In genomic region chr3:10468611-10469354, GRCh38 we compare ENCODE assay signal across 29 cellular contexts. TPM values are rescaled to one million over a fixed set of nuclear protein-coding genes. Genes with fewer than 3 reads are reported as not detected.
DNase-seq lines count a peak whose midpoint lies in the region; ATAC-seq and TF ChIP-seq lines count a peak whose summit lies in the region.
"Had no signal": no experiment of that assay in that cellular context is flagged by ENCODE, and none has a peak within 500 bp of the region (broad histone marks: within the 10 kb centered on the region; RNA-seq: fewer than 3 reads in every experiment).

No MANE protein-coding gene starts in this region.

- peak overlapping the region; percentile 66 to 83 (median 70) for H3K9ac ChIP-seq in skeletal muscle tissue (ENCODE audit: low read depth in 1 of 3, low read length in 3 of 3)

- H3K4me1 Mint-ChIP-seq in CD4-positive, alpha-beta T cell (ENCODE audit: low read depth), result peaks cover 4% of the 10 kb centered on the region

- H3K9me3 ChIP-seq in skeletal muscle tissue (ENCODE audit: control insufficient read depth in 3 of 3, low read length in 3 of 3), result no peaks in the 10 kb centered on the region
- H3K9me3 ChIP-seq in CD4-positive, alpha-beta T cell (ENCODE audit: control insufficient read depth, low read length), result no peaks in the 10 kb centered on the region
- H3K9me3 ChIP-seq: esophagus muscularis mucosa, heart left ventricle, transverse colon had no signal

- H3K27ac ChIP-seq in skeletal muscle tissue (ENCODE audit: low read depth, low read length), result peak overlapping the region; percentile 93
- no peak overlapping the region for H3K27ac ChIP-seq in CD4-positive, alpha-beta T cell (ENCODE audit: low read depth, low read length)
- H3K27ac ChIP-seq: esophagus muscularis mucosa, heart left ventricle, transverse colon had no signal

- ATAC-seq in CD4-positive, alpha-beta T cell (ENCODE audit: poor library complexity), result no peak
- no peak for ATAC-seq in left cardiac atrium
- ATAC-seq: activated naive CD8-positive, alpha-beta T cell treated with anti-CD3 and anti-CD28 coated beads, Interleukin-2, amount 50 U/mL, for 24 hours; activated T-cell treated with anti-CD3 and anti-CD28 coated beads, Interleukin-2, amount 50 U/mL, for 72 hours; CD8-positive, alpha-beta T cell; GM12878; sciatic nerve had no signal

- H3K4me3 Mint-ChIP-seq in CD4-positive, alpha-beta T cell, result no peak overlapping the region
- H3K4me3 Mint-ChIP-seq: activated CD4-positive, alpha-beta memory T cell treated with anti-CD3 and anti-CD28 coated beads for 36 hours; activated naive CD8-positive, alpha-beta T cell treated with anti-CD3 and anti-CD28 coated beads, Interleukin-2, amount 50 U/mL, for 24 hours; activated T-cell treated with anti-CD3 and anti-CD28 coated beads, Interleukin-2, amount 50 U/mL, for 72 hours; CD8-positive, alpha-beta T cell; dendritic cell treated with granulocyte-macrophage colony-stimulating factor and Interleukin-4, amounts not matched to agents 40 ng/mL and 50 ng/mL, for 4 days had no signal

- CTCF ChIA-PET in CD4-positive, alpha-beta T cell (lab: Charles Lee), result no interaction called here

- H3K9me3 Mint-ChIP-seq in CD4-positive, alpha-beta T cell, result no peaks in the 10 kb centered on the region
- H3K9me3 Mint-ChIP-seq: activated CD4-positive, alpha-beta memory T cell treated with anti-CD3 and anti-CD28 coated beads for 36 hours; activated naive CD8-positive, alpha-beta T cell treated with anti-CD3 and anti-CD28 coated beads, Interleukin-2, amount 50 U/mL, for 24 hours; activated T-cell treated with anti-CD3 and anti-CD28 coated beads, Interleukin-2, amount 50 U/mL, for 72 hours; CD8-positive, alpha-beta T cell; dendritic cell treated with granulocyte-macrophage colony-stimulating factor and Interleukin-4, amounts not matched to agents 40 ng/mL and 50 ng/mL, for 4 days had no signal

- intact Hi-C loops in CD4-positive, alpha-beta T cell (cut with DNase I, micrococcal nuclease), result no loop called here
- intact Hi-C loops in left cardiac atrium (cut with DNase I), result no loop called here

- no peaks in the 10 kb centered on the region for H3K36me3 Mint-ChIP-seq in CD4-positive, alpha-beta T cell (ENCODE audit: low read depth)
- H3K36me3 Mint-ChIP-seq: activated CD4-positive, alpha-beta memory T cell treated with anti-CD3 and anti-CD28 coated beads for 36 hours; CD8-positive, alpha-beta T cell had no signal

- DNase-seq in NCI-H2029 (lab: John Stamatoyannopoulos, UW), result peak; percentile 36
- no peak for DNase-seq in NCI-H2029 treated with DMSO at 0.1 percent for 48 hours (lab: John Stamatoyannopoulos, UW)
- DNase-seq in NCI-H1694 treated with DMSO at 0.1 percent for 48 hours (lab: John Stamatoyannopoulos, UW), result peak; percentile 47
- DNase-seq in cerebellum (ENCODE audit: low spot score), result peak; percentile 92
- DNase-seq in NCI-H345 (lab: John Stamatoyannopoulos, UW), result no peak
- DNase-seq in CD4-positive, alpha-beta T cell, result no peak
- no peak for DNase-seq in left cardiac atrium
- DNase-seq: activated CD4-positive, alpha-beta memory T cell treated with anti-CD3 and anti-CD28 coated beads for 36 hours; activated CD4-positive, alpha-beta T cell treated with anti-CD3 and anti-CD28 coated beads for 1 hour; activated naive CD4-positive, alpha-beta T cell; activated naive CD8-positive, alpha-beta T cell treated with anti-CD3 and anti-CD28 coated beads, Interleukin-2, amount 50 U/mL, for 24 hours; activated T-cell treated with anti-CD3 and anti-CD28 coated beads, Interleukin-2, amount 50 U/mL, for 72 hours; CD8-positive, alpha-beta T cell; foreskin fibroblast; GOT3; IMR-90; islet precursor cell; NCI-H1930; NK-92 treated with Interleukin-12 subunit alpha and Interleukin-12 subunit beta, amount 100 ng/mL, for 24 hours; stimulated activated CD4-positive, alpha-beta T cell treated with anti-CD3 and anti-CD28 coated beads, Interleukin-4, amount 100 ng/mL, for 4 hours; transverse colon had no signal

- peaks cover 55 to 89% (median 60%) of the 10 kb centered on the region in 3 donors for H3K4me1 ChIP-seq in skeletal muscle tissue (ENCODE audit: control insufficient read depth in 3 of 3, insufficient read depth in 3 of 3, low read length in 3 of 3)
- H3K4me1 ChIP-seq: heart left ventricle, transverse colon had no signal

- no peaks in the 10 kb centered on the region for H3K36me3 ChIP-seq in skeletal muscle tissue (ENCODE audit: control insufficient read depth in 3 of 3, insufficient read depth in 3 of 3, low read length in 3 of 3)
- H3K36me3 ChIP-seq: esophagus muscularis mucosa, heart left ventricle, transverse colon had no signal

- H3K4me3 ChIP-seq in skeletal muscle tissue (ENCODE audit: low read length in 3 of 3), result peak overlapping the region; percentile 28 to 63 (median 56)
- H3K4me3 ChIP-seq: esophagus muscularis mucosa, GM12878, heart left ventricle, transverse colon had no signal

- no peak for TF ChIP-seq CTCF in CD4-positive, alpha-beta T cell (IDR thresholded peaks at IDR 0.05)

- POLR2A ChIA-PET in CD4-positive, alpha-beta T cell (lab: Charles Lee), result interaction anchor here (1.0 kb wide), 1 partner anchor 34 kb away, joined by 5 read pairs; no protein-coding TSS in a partner anchor

- peaks cover 36% of the 10 kb centered on the region for H3K27me3 Mint-ChIP-seq in CD4-positive, alpha-beta T cell

- no peak overlapping the region for H3K27ac Mint-ChIP-seq in CD4-positive, alpha-beta T cell
- H3K27ac Mint-ChIP-seq: activated CD4-positive, alpha-beta memory T cell treated with anti-CD3 and anti-CD28 coated beads for 36 hours; activated naive CD8-positive, alpha-beta T cell treated with anti-CD3 and anti-CD28 coated beads, Interleukin-2, amount 50 U/mL, for 24 hours; activated T-cell treated with anti-CD3 and anti-CD28 coated beads, Interleukin-2, amount 50 U/mL, for 72 hours; CD8-positive, alpha-beta T cell; dendritic cell treated with granulocyte-macrophage colony-stimulating factor and Interleukin-4, amounts not matched to agents 40 ng/mL and 50 ng/mL, for 4 days; progenitor cell of endocrine pancreas had no signal

- H3K27me3 ChIP-seq in skeletal muscle tissue (ENCODE audit: control insufficient read depth in 3 of 3, insufficient read depth in 3 of 3, low read length in 3 of 3), result peaks cover 0 to 7% (median 0%) of the 10 kb centered on the region in 3 donors
- H3K27me3 ChIP-seq in CD4-positive, alpha-beta T cell (ENCODE audit: control insufficient read depth, insufficient read depth, low read length), result peaks cover 7% of the 10 kb centered on the region

RNA-seq across cellular contexts. Expression of gene ATP2B2, which starts 36.6 kb away (rescaled TPM):
- total RNA-seq in cerebellum (72.1 TPM), skeletal muscle tissue (3.7 TPM), left cardiac atrium (under 1 TPM in 1 of 2 donors, not detected in 1; 0.31 TPM)
- not detected for total RNA-seq in CD4-positive, alpha-beta T cell
- total RNA-seq: activated T-cell treated with anti-CD3 and anti-CD28 coated beads, Interleukin-2, amount 50 U/mL, for 72 hours; CD8-positive, alpha-beta T cell; GM12878; T-helper 2 cell treated with Interferon-gamma antibody and Interleukin-4, amounts not matched to agents 100 ng/mL and 5 ng/mL, for 36 hours; transverse colon had no signal

Comparison
In these comparisons a context has a peak if more than half of its experiments do, and no peak if none do; other contexts are left out.
1. DNase-seq: peak in NCI-H2029 (single experiment), NCI-H1694 treated with DMSO at 0.1 percent for 48 hours (single experiment) and cerebellum (single experiment); none in NCI-H2029 treated with DMSO at 0.1 percent for 48 hours (single experiment), NCI-H345 (single experiment), CD4-positive, alpha-beta T cell (0 of 10) and left cardiac atrium (single experiment).
2. RNA of gene ATP2B2, which starts 36.6 kb away (total RNA-seq): 72.1 TPM in cerebellum (single experiment); 3.7 TPM in skeletal muscle tissue (single experiment), 0.31 TPM in left cardiac atrium and not detected in CD4-positive, alpha-beta T cell; every median in the first group is over 10 times any median in the second.